ENCODE assay signal across 8 cellular contexts in genomic region chr11:134050541-134051383, GRCh38. TPM values are rescaled to one million over a fixed set of nuclear protein-coding genes. Genes with fewer than 3 reads are reported as not detected.
DNase-seq lines count a peak whose midpoint lies in the region; ATAC-seq and TF ChIP-seq lines count a peak whose summit lies in the region.

No MANE protein-coding gene starts in this region.

- no peaks in the 10 kb centered on the region for H3K27me3 ChIP-seq in lung (ENCODE audit: control insufficient read depth, insufficient read depth)

- no peaks in the 10 kb centered on the region for H3K36me3 ChIP-seq in lung (ENCODE audit: control insufficient read depth in 2 of 2, insufficient read depth in 2 of 2, low read length in 2 of 2)

- peak overlapping the region in 1 of 2 donors; percentile 80 for H3K27ac ChIP-seq in lung (ENCODE audit: low read depth in 1 of 2, low read length in 1 of 2)

- WGBS in lung, 2 donors = 32 to 36% methylated on average over 42 to 43 of the region's 43 CpGs

- peaks cover 0 to 5% of the 10 kb centered on the region in 2 donors for H3K4me1 ChIP-seq in lung (ENCODE audit: control insufficient read depth in 2 of 2, insufficient read depth in 2 of 2, low read length in 2 of 2)

- TF ChIP-seq CTCF in AG09309 (IDR thresholded peaks at IDR 0.05; ENCODE audit: control insufficient read depth, insufficient read depth, low read depth, low read length, missing control alignments) = peak; percentile 80
- peak; percentile 78 for TF ChIP-seq CTCF in lung (IDR thresholded peaks at IDR 0.05; ENCODE audit: control extremely low read depth, extremely low read depth)

- ATAC-seq in GM18873 (IDR thresholded peaks at IDR 0.05; ENCODE audit: low FRiP score, unreplicated experiment) (peak; percentile 73), HG03108 (IDR thresholded peaks at IDR 0.05; ENCODE audit: unreplicated experiment) (peak; percentile 67), lung (ENCODE audit: insufficient read depth, low FRiP score) (peak; percentile 91)

- H3K9me3 ChIP-seq in lung (ENCODE audit: control insufficient read depth in 2 of 2, insufficient read depth in 1 of 2, low read length in 1 of 2) = no peaks in the 10 kb centered on the region

- no peak for DNase-seq in AG09309 (ENCODE audit: low read depth)
- DNase-seq in NCI-H345 (lab: John Stamatoyannopoulos, UW) = peak; percentile 94
- peak; percentile 67 to 70 for DNase-seq in activated CD4-positive, alpha-beta T cell treated with anti-CD3 and anti-CD28 coated beads for 4 hours
- peak; percentile 51 for DNase-seq in dedifferentiated amniotic fluid mesenchymal stem cell (ENCODE audit: extremely low spot score)
- DNase-seq in lung (ENCODE audit: low spot score) = peak; percentile 65
- peak; percentile 53 for DNase-seq in stimulated activated CD8-positive, alpha-beta memory T cell treated with anti-CD3 and anti-CD28 coated beads, Interleukin-12 subunit alpha, Interleukin-12 subunit beta, amount 100 ng/mL, for 1 hour (ENCODE audit: low read depth)

- H3K4me3 ChIP-seq in AG09309 (ENCODE audit: control insufficient read depth, low read depth, low read length) (peak overlapping the region; percentile 29), lung (peak overlapping the region; percentile 2)

RNA-seq across cellular contexts. Expression of gene JAM3, which starts 18.1 kb away (rescaled TPM):
- 10 to 100 TPM; 33.5 to 72.2 TPM for total RNA-seq in lung
- polyA plus RNA-seq in lung = 10 to 100 TPM; 10.3 to 13.6 TPM
